1 cellular context compared by ENCODE assay signal in genomic region chr20:32312718-32313424, GRCh38.
A peak's percentile ranks its signal among the peaks of the same experiment; 100 is the strongest.
TF ChIP-seq lines count a peak whose summit lies in the region.

No MANE protein-coding gene starts in this region.

TF ChIP-seq in HepG2, 621 proteins besides CTCF, POLR2A, EP300 and RAD21 (continued from another document and continues in another):
- TF ChIP-seq FOXP4 (CRISPR knock-in tag; IDR thresholded peaks at IDR 0.05), result no peak
- TF ChIP-seq ZSCAN31 (CRISPR knock-in tag; IDR thresholded peaks at IDR 0.05; ENCODE audit: low read depth), result no peak
- TF ChIP-seq NCOR1 (IDR thresholded peaks at IDR 0.05; ENCODE audit: borderline replicate concordance, low read length), result peak; percentile 75; the same call in 1 of the 2 replicates
- no peak for TF ChIP-seq ZNF547 (CRISPR knock-in tag; IDR thresholded peaks at IDR 0.05)
- TF ChIP-seq ZNF20 (CRISPR knock-in tag; IDR thresholded peaks at IDR 0.05), result no peak
- TF ChIP-seq ZSCAN21 (CRISPR knock-in tag; IDR thresholded peaks at IDR 0.05; ENCODE audit: borderline replicate concordance), result no peak
- TF ChIP-seq JUNB (CRISPR knock-in tag; IDR thresholded peaks at IDR 0.05; ENCODE audit: borderline replicate concordance), result no peak
- TF ChIP-seq ZNF331 (CRISPR knock-in tag; IDR thresholded peaks at IDR 0.05), result peak; percentile 61
- no peak for TF ChIP-seq CBFB (CRISPR knock-in tag; IDR thresholded peaks at IDR 0.05)
- no peak for TF ChIP-seq IKZF1 (IDR thresholded peaks at IDR 0.05)
- TF ChIP-seq ZNF382 (CRISPR knock-in tag; IDR thresholded peaks at IDR 0.05; ENCODE audit: borderline replicate concordance), result no peak
- TF ChIP-seq ZFP1 (CRISPR knock-in tag; IDR thresholded peaks at IDR 0.05), result no peak
- TF ChIP-seq ZC3H13 (CRISPR knock-in tag; IDR thresholded peaks at IDR 0.05), result no peak
- no peak for TF ChIP-seq PLRG1 (conservative IDR thresholded peaks at IDR 0.05)
- no peak for TF ChIP-seq ZNF841 (CRISPR knock-in tag; IDR thresholded peaks at IDR 0.05; ENCODE audit: borderline replicate concordance)
- TF ChIP-seq ATF2 (CRISPR knock-in tag; IDR thresholded peaks at IDR 0.05), result no peak
- TF ChIP-seq TBL1XR1 (IDR thresholded peaks at IDR 0.05; ENCODE audit: borderline replicate concordance, low read length, partially characterized antibody), result no peak
- no peak for TF ChIP-seq ZNF660 (CRISPR knock-in tag; IDR thresholded peaks at IDR 0.05; ENCODE audit: borderline replicate concordance, low read depth)
- TF ChIP-seq FIP1L1 (IDR thresholded peaks at IDR 0.05; ENCODE audit: borderline replicate concordance, insufficient read depth, low read depth, low read length), result no peak
- TF ChIP-seq AGO1 (IDR thresholded peaks at IDR 0.05; ENCODE audit: low read depth, low read length, poor library complexity, severe bottlenecking), result no peak
- no peak for TF ChIP-seq MXI1 (IDR thresholded peaks at IDR 0.05; ENCODE audit: borderline replicate concordance, low read depth, low read length)
- no peak for TF ChIP-seq AKNA (CRISPR knock-in tag; IDR thresholded peaks at IDR 0.05; ENCODE audit: borderline replicate concordance)
- no peak for TF ChIP-seq TBX2 (CRISPR knock-in tag; IDR thresholded peaks at IDR 0.05; ENCODE audit: borderline replicate concordance)
- peak; percentile 64 for TF ChIP-seq ZMYM2 (CRISPR knock-in tag; IDR thresholded peaks at IDR 0.05)
- no peak for TF ChIP-seq ARID2 (CRISPR knock-in tag; IDR thresholded peaks at IDR 0.05; ENCODE audit: borderline replicate concordance)
- TF ChIP-seq PITX1 (CRISPR knock-in tag; IDR thresholded peaks at IDR 0.05), result no peak
- TF ChIP-seq ZNF17 (CRISPR knock-in tag; IDR thresholded peaks at IDR 0.05), result no peak
- TF ChIP-seq PTBP1 (IDR thresholded peaks at IDR 0.05; ENCODE audit: low read depth, low read length, poor library complexity, severe bottlenecking), result no peak
- no peak for TF ChIP-seq ADNP (CRISPR knock-in tag; IDR thresholded peaks at IDR 0.05)
- TF ChIP-seq E2F5 (CRISPR knock-in tag; conservative IDR thresholded peaks at IDR 0.05), result no peak
- no peak for TF ChIP-seq CEBPB (IDR thresholded peaks at IDR 0.05; ENCODE audit: borderline replicate concordance, low read depth, low read length)
- no peak for TF ChIP-seq ARNTL (CRISPR knock-in tag; IDR thresholded peaks at IDR 0.05)
- TF ChIP-seq ZNF800 (CRISPR knock-in tag; IDR thresholded peaks at IDR 0.05), result no peak
- TF ChIP-seq ELK4 (CRISPR knock-in tag; IDR thresholded peaks at IDR 0.05; ENCODE audit: borderline replicate concordance), result no peak
- no peak for TF ChIP-seq XRCC5 (optimal IDR thresholded peaks at IDR 0.05; ENCODE audit: low read length)
- no peak for TF ChIP-seq ATF6 (CRISPR knock-in tag; conservative IDR thresholded peaks at IDR 0.05)
- no peak for TF ChIP-seq CENPT (CRISPR knock-in tag; IDR thresholded peaks at IDR 0.05; ENCODE audit: low read depth)
- TF ChIP-seq SNAI1 (CRISPR knock-in tag; IDR thresholded peaks at IDR 0.05; ENCODE audit: borderline replicate concordance), result no peak
- no peak for TF ChIP-seq RFX3 (CRISPR knock-in tag; IDR thresholded peaks at IDR 0.05)
- peak; percentile 96 for TF ChIP-seq HNF4A (CRISPR knock-in tag; IDR thresholded peaks at IDR 0.05)
- no peak for TF ChIP-seq ELF4 (CRISPR knock-in tag; IDR thresholded peaks at IDR 0.05; ENCODE audit: borderline replicate concordance)
- TF ChIP-seq MAZ (IDR thresholded peaks at IDR 0.05; ENCODE audit: borderline replicate concordance, low read depth, low read length), result no peak
- TF ChIP-seq MAZ (CRISPR knock-in tag; IDR thresholded peaks at IDR 0.05; ENCODE audit: low read depth), result no peak
- no peak for TF ChIP-seq ZNF263 (CRISPR knock-in tag; IDR thresholded peaks at IDR 0.05)
- no peak for TF ChIP-seq ZSCAN5A (CRISPR knock-in tag; IDR thresholded peaks at IDR 0.05; ENCODE audit: borderline replicate concordance)
- TF ChIP-seq RFXANK (CRISPR knock-in tag; IDR thresholded peaks at IDR 0.05), result no peak
- TF ChIP-seq ZNF44 (CRISPR knock-in tag; IDR thresholded peaks at IDR 0.05), result peak; percentile 16; the same call in 1 of the 2 replicates
- TF ChIP-seq ZNF256 (CRISPR knock-in tag; conservative IDR thresholded peaks at IDR 0.05), result no peak
- TF ChIP-seq ZNF691 (CRISPR knock-in tag; IDR thresholded peaks at IDR 0.05; ENCODE audit: borderline replicate concordance, low read depth), result no peak
- TF ChIP-seq ZNF253 (CRISPR knock-in tag; IDR thresholded peaks at IDR 0.05; ENCODE audit: borderline replicate concordance), result no peak
- no peak for TF ChIP-seq ZNF101 (CRISPR knock-in tag; IDR thresholded peaks at IDR 0.05; ENCODE audit: borderline replicate concordance, low read depth)
- TF ChIP-seq SAP130 (CRISPR knock-in tag; IDR thresholded peaks at IDR 0.05; ENCODE audit: low read depth), result peak; percentile 40
- no peak for TF ChIP-seq ZNF510 (CRISPR knock-in tag; IDR thresholded peaks at IDR 0.05; ENCODE audit: low read depth)
- TF ChIP-seq ZMYM4 (CRISPR knock-in tag; IDR thresholded peaks at IDR 0.05), result peak; percentile 63
